Comparison of ENCODE assay signal across 8 cellular contexts in genomic region chr4:6942238-6942800, GRCh38. TPM values are rescaled to one million over a fixed set of nuclear protein-coding genes. Genes with fewer than 3 reads are reported as not detected.
DNase-seq lines count a peak whose midpoint lies in the region; ATAC-seq and TF ChIP-seq lines count a peak whose summit lies in the region.

No MANE protein-coding gene starts in this region.

- no peaks in the 10 kb centered on the region for H3K9me3 Mint-ChIP-seq in activated naive CD4-positive, alpha-beta T cell treated with anti-CD3 and anti-CD28 coated beads, Interleukin-2, amount 50 U/mL, for 24 hours

- intact Hi-C loops in heart right ventricle (cut with DNase I): no loop called here

- no peaks in the 10 kb centered on the region for H3K27me3 ChIP-seq in heart right ventricle

- H3K4me1 Mint-ChIP-seq in activated naive CD4-positive, alpha-beta T cell treated with anti-CD3 and anti-CD28 coated beads, Interleukin-2, amount 50 U/mL, for 24 hours: peaks cover 73% of the 10 kb centered on the region

- no peak for TF ChIP-seq CTCF in heart right ventricle (IDR thresholded peaks at IDR 0.05)

- H3K4me3 ChIP-seq in heart right ventricle (peak overlapping the region in 1 of 10 donors; percentile 7), skin epidermis (no peak overlapping the region)

- peaks cover 0 to 76% (median 26%) of the 10 kb centered on the region in 9 donors for H3K4me1 ChIP-seq in heart right ventricle

- peak overlapping the region; percentile 76 for H3K27ac Mint-ChIP-seq in activated naive CD4-positive, alpha-beta T cell treated with anti-CD3 and anti-CD28 coated beads, Interleukin-2, amount 50 U/mL, for 24 hours

- 59 to 63% methylated on average over 7 of the region's 7 CpGs for WGBS in heart right ventricle, 2 donors

- peak; percentile 84 for ATAC-seq in GM18502 (IDR thresholded peaks at IDR 0.05; ENCODE audit: poor library complexity, unreplicated experiment)
- ATAC-seq in HG02623 (IDR thresholded peaks at IDR 0.05; ENCODE audit: unreplicated experiment): peak; percentile 52
- peak in 7 of 8 donors; percentile 20 to 64 (median 39) for ATAC-seq in heart right ventricle

- H3K27ac ChIP-seq in heart right ventricle: peak overlapping the region in 7 of 10 donors; percentile 15 to 89 (median 36)
- peak overlapping the region in 20 of 21 experiments; percentile 23 to 92 (median 71) for H3K27ac ChIP-seq in skin epidermis

- no peaks in the 10 kb centered on the region for H3K36me3 ChIP-seq in heart right ventricle

- no peaks in the 10 kb centered on the region for H3K27me3 Mint-ChIP-seq in activated naive CD4-positive, alpha-beta T cell treated with anti-CD3 and anti-CD28 coated beads, Interleukin-2, amount 50 U/mL, for 24 hours

- peak overlapping the region; percentile 75 for H3K4me3 Mint-ChIP-seq in activated naive CD4-positive, alpha-beta T cell treated with anti-CD3 and anti-CD28 coated beads, Interleukin-2, amount 50 U/mL, for 24 hours

- DNase-seq in NOMO-1 (lab: John Stamatoyannopoulos, UW; ENCODE audit: unreplicated experiment in 2 of 2) (peak; percentile 82 to 97), heart right ventricle (no peak), NCI-H446 (lab: John Stamatoyannopoulos, UW) (no peak), NCI-H2196 treated with DMSO at 0.1 percent for 48 hours (lab: John Stamatoyannopoulos, UW; ENCODE audit: unreplicated experiment) (no peak)

- no peaks in the 10 kb centered on the region for H3K9me3 ChIP-seq in heart right ventricle

- H3K36me3 Mint-ChIP-seq in activated naive CD4-positive, alpha-beta T cell treated with anti-CD3 and anti-CD28 coated beads, Interleukin-2, amount 50 U/mL, for 24 hours: no peaks in the 10 kb centered on the region

RNA-seq across cellular contexts. Expression of gene TBC1D14, which starts 32.7 kb away (rescaled TPM):
- total RNA-seq in heart right ventricle: 10 to 100 TPM; 31.5 to 43.7 (median 33.5) TPM
- polyA plus RNA-seq in heart right ventricle: 10 to 100 TPM; 10.5 to 14.2 TPM

Comparison
In these comparisons a context has a peak if more than half of its experiments do, and no peak if none do; other contexts are left out.
1. DNase-seq: peak in NOMO-1 (2 of 2); none in heart right ventricle (0 of 2), NCI-H446 (0 of 2) and NCI-H2196 treated with DMSO at 0.1 percent for 48 hours (single experiment).
2. Peak in every context shown above with its lines, with median percentiles within 50 percentile points of each other: ATAC-seq.